Comparison of ENCODE assay signal across 8 cellular contexts in genomic region chr11:75526192-75526541, GRCh38. TPM values are rescaled to one million over a fixed set of nuclear protein-coding genes. Genes with fewer than 3 reads are reported as not detected.
DNase-seq lines count a peak whose midpoint lies in the region; ATAC-seq, FAIRE-seq and TF ChIP-seq lines count a peak whose summit lies in the region.

No MANE protein-coding gene starts in this region.

- FAIRE-seq in endothelial cell of umbilical vein (lab: Jason Lieb, UNC), result peak; percentile 53

- peak overlapping the region; percentile 62 for H3K4me3 ChIP-seq in CD8-positive, alpha-beta memory T cell (ENCODE audit: low read length)
- H3K4me3 ChIP-seq in OCI-LY3 (ENCODE audit: low read length), result peak overlapping the region; percentile 89
- H3K4me3 ChIP-seq in endothelial cell of umbilical vein (replicated peaks in 1 of 3; ENCODE audit: insufficient read depth in 1 of 3, low read depth in 1 of 3, low read length in 3 of 3), result peak overlapping the region; percentile 36 to 74 (median 68)

- CTCF ChIA-PET in CD8-positive, alpha-beta memory T cell (lab: Charles Lee), result interaction anchor here (1.0 to 17.2 kb wide), 6 partner anchors 11 to 250 kb away, joined by 3 to 212 read pairs (median 4); no protein-coding TSS in a partner anchor
- CTCF ChIA-PET in endothelial cell of umbilical vein (lab: Charles Lee), result interaction anchor here (1.0 to 5.5 kb wide), 16 partner anchors 8 to 137 kb away, joined by 3 to 49 read pairs (median 4); no protein-coding TSS in a partner anchor

- POLR2A ChIA-PET in CD8-positive, alpha-beta memory T cell (lab: Charles Lee), result interaction anchor here (1.4 kb wide), 1 partner anchor 126 kb away, joined by 8 read pairs; no protein-coding TSS in a partner anchor
- POLR2A ChIA-PET in endothelial cell of umbilical vein (lab: Charles Lee), result no interaction called here

- no peaks in the 10 kb centered on the region for H3K9me3 Mint-ChIP-seq in CD8-positive, alpha-beta memory T cell
- no peaks in the 10 kb centered on the region for H3K9me3 Mint-ChIP-seq in osteocyte (ENCODE audit: unreplicated experiment)

- no peak for TF ChIP-seq POLR2A in endothelial cell of umbilical vein (IDR thresholded peaks at IDR 0.05; ENCODE audit: low read depth, low read length)

- H3K79me2 ChIP-seq in OCI-LY3 (ENCODE audit: low read length) (no peaks in the 10 kb centered on the region), endothelial cell of umbilical vein (ENCODE audit: control insufficient read depth, insufficient read depth, low read length) (no peaks in the 10 kb centered on the region)

- no peak for DNase-seq in CD8-positive, alpha-beta memory T cell
- DNase-seq in endothelial cell of umbilical vein (ENCODE audit: low read depth, low spot score) (no peak), osteocyte (ENCODE audit: extremely low spot score, unreplicated experiment) (no peak), posterior cingulate gyrus (no peak), COR-L47 (lab: John Stamatoyannopoulos, UW) (no peak), cerebellar nuclear complex (lab: John Stamatoyannopoulos, UW) (no peak)

- H3K27ac ChIP-seq in CD8-positive, alpha-beta memory T cell (ENCODE audit: low read depth, low read length), result peak overlapping the region; percentile 31
- no peak overlapping the region for H3K27ac ChIP-seq in OCI-LY3 (ENCODE audit: low read length)
- no peak overlapping the region for H3K27ac ChIP-seq in endothelial cell of umbilical vein (ENCODE audit: insufficient read depth, low read depth, low read length)

- intact Hi-C loops in endothelial cell of umbilical vein (cut with micrococcal nuclease) (loop anchor here (1.0 to 5.0 kb wide), 2 partner anchors 34 to 81 kb away; no protein-coding TSS in a partner anchor), posterior cingulate gyrus (cut with DNase I) (no loop called here)

- H3K36me3 ChIP-seq in CD8-positive, alpha-beta memory T cell (ENCODE audit: insufficient read depth, low read length), result no peaks in the 10 kb centered on the region
- no peaks in the 10 kb centered on the region for H3K36me3 ChIP-seq in OCI-LY3 (replicated peaks; ENCODE audit: low read depth, low read length)
- no peaks in the 10 kb centered on the region for H3K36me3 ChIP-seq in endothelial cell of umbilical vein (ENCODE audit: control insufficient read depth in 2 of 2, extremely low read depth in 1 of 2, insufficient read depth in 2 of 2, low read length in 2 of 2)

- peaks cover 0 to 1% (median 0%) of the 10 kb centered on the region in 3 donors for H3K36me3 Mint-ChIP-seq in CD8-positive, alpha-beta memory T cell
- H3K36me3 Mint-ChIP-seq in osteocyte (ENCODE audit: unreplicated experiment), result no peaks in the 10 kb centered on the region

- BruUV-seq in endothelial cell of umbilical vein (replicated peaks; lab: Mats Ljungman, UMichigan), result no TSS peak

- H3K4me2 ChIP-seq in OCI-LY3 (ENCODE audit: low read length) (peak overlapping the region; percentile 76), endothelial cell of umbilical vein (ENCODE audit: insufficient read depth, low read length) (peak overlapping the region; percentile 69)

- H3K27ac Mint-ChIP-seq in CD8-positive, alpha-beta memory T cell, result peak overlapping the region in 6 of 8 donors; percentile 26 to 95 (median 52)
- no peak overlapping the region for H3K27ac Mint-ChIP-seq in osteocyte (ENCODE audit: unreplicated experiment)

- H3K4me3 Mint-ChIP-seq in CD8-positive, alpha-beta memory T cell, result peak overlapping the region; percentile 77 to 93 (median 84)
- H3K4me3 Mint-ChIP-seq in osteocyte (ENCODE audit: unreplicated experiment), result peak overlapping the region; percentile 77

- H3K27me3 Mint-ChIP-seq in CD8-positive, alpha-beta memory T cell, result peaks cover 0 to 3% of the 10 kb centered on the region in 2 donors
- H3K27me3 Mint-ChIP-seq in osteocyte (ENCODE audit: unreplicated experiment), result peaks cover 25% of the 10 kb centered on the region

- H3K4me1 Mint-ChIP-seq in CD8-positive, alpha-beta memory T cell, result peaks cover 31 to 46% (median 40%) of the 10 kb centered on the region in 3 donors
- peaks cover 2% of the 10 kb centered on the region for H3K4me1 Mint-ChIP-seq in osteocyte (ENCODE audit: unreplicated experiment)

- no peak for TF ChIP-seq CTCF in OCI-LY3 (IDR thresholded peaks at IDR 0.05; ENCODE audit: low read depth, low read length)
- TF ChIP-seq CTCF in endothelial cell of umbilical vein (IDR thresholded peaks at IDR 0.05; ENCODE audit: extremely low read depth in 1 of 2, insufficient read depth in 1 of 2, low read depth in 1 of 2, low read length in 2 of 2), result no peak
- TF ChIP-seq CTCF in osteocyte (IDR thresholded peaks at IDR 0.05), result no peak

- H3K9me1 ChIP-seq in endothelial cell of umbilical vein (replicated peaks; ENCODE audit: control insufficient read depth, extremely low read depth, insufficient read depth, low read length), result no peaks in the 10 kb centered on the region

- no peak for ATAC-seq in HG02852 (IDR thresholded peaks at IDR 0.05; ENCODE audit: unreplicated experiment)

- no peaks in the 10 kb centered on the region for H3K9me3 ChIP-seq in CD8-positive, alpha-beta memory T cell (ENCODE audit: low read length)
- H3K9me3 ChIP-seq in OCI-LY3 (ENCODE audit: insufficient read depth, low read length) (no peaks in the 10 kb centered on the region), endothelial cell of umbilical vein (replicated peaks; ENCODE audit: control insufficient read depth, insufficient read depth, low read length) (no peaks in the 10 kb centered on the region)

- H2AFZ ChIP-seq in OCI-LY3 (ENCODE audit: low read depth, low read length) (peak overlapping the region; percentile 69), endothelial cell of umbilical vein (ENCODE audit: low read depth, low read length) (peak overlapping the region; percentile 71)

- H4K20me1 ChIP-seq in OCI-LY3 (ENCODE audit: insufficient read depth, low read length) (no peaks in the 10 kb centered on the region), endothelial cell of umbilical vein (replicated peaks; ENCODE audit: control insufficient read depth, extremely low read depth, insufficient read depth, low read length) (no peaks in the 10 kb centered on the region)

- dilution Hi-C loops in endothelial cell of umbilical vein (cut with MboI; ENCODE audit: extremely low pct_ligation_motif_present, low sequenced_read_pairs), result no loop called here

- peaks cover 25% of the 10 kb centered on the region for H3K4me1 ChIP-seq in CD8-positive, alpha-beta memory T cell (ENCODE audit: insufficient read depth, low read length)
- H3K4me1 ChIP-seq in OCI-LY3 (ENCODE audit: low read length), result peaks cover 25% of the 10 kb centered on the region
- H3K4me1 ChIP-seq in endothelial cell of umbilical vein (ENCODE audit: control insufficient read depth, extremely low read depth, insufficient read depth, low read length), result peaks cover 22% of the 10 kb centered on the region

- H3K27me3 ChIP-seq in CD8-positive, alpha-beta memory T cell (ENCODE audit: insufficient read depth, low read length, poor library complexity, severe bottlenecking), result no peaks in the 10 kb centered on the region
- peaks cover 39% of the 10 kb centered on the region for H3K27me3 ChIP-seq in OCI-LY3 (ENCODE audit: low read depth, low read length)
- H3K27me3 ChIP-seq in endothelial cell of umbilical vein (ENCODE audit: control insufficient read depth in 2 of 2, insufficient read depth in 2 of 2, low read length in 2 of 2), result no peaks in the 10 kb centered on the region

- H3K9ac ChIP-seq in OCI-LY3 (ENCODE audit: low read length), result peak overlapping the region; percentile 71
- H3K9ac ChIP-seq in endothelial cell of umbilical vein (replicated peaks; ENCODE audit: extremely low read depth, insufficient read depth, low read length), result peak overlapping the region; percentile 6

TF ChIP-seq in endothelial cell of umbilical vein, 7 proteins besides CTCF, POLR2A, EP300 and RAD21:
- TF ChIP-seq EZH2 (IDR thresholded peaks at IDR 0.05; ENCODE audit: borderline replicate concordance, low read depth, low read length, severe bottlenecking), result no peak
- TF ChIP-seq FOS (IDR thresholded peaks at IDR 0.05; ENCODE audit: borderline replicate concordance, insufficient read depth, low read length), result no peak
- TF ChIP-seq POLR2AphosphoS5 (IDR thresholded peaks at IDR 0.05; ENCODE audit: insufficient read depth, low read depth, low read length), result no peak
- TF ChIP-seq GATA2 (IDR thresholded peaks at IDR 0.05; ENCODE audit: insufficient read depth, insufficient read length, low read depth, low read length), result no peak
- no peak for TF ChIP-seq MYC (IDR thresholded peaks at IDR 0.05; ENCODE audit: low read depth, low read length)
- TF ChIP-seq MAX (IDR thresholded peaks at IDR 0.05; ENCODE audit: insufficient read depth, insufficient read length), result no peak
- TF ChIP-seq JUN (IDR thresholded peaks at IDR 0.05; ENCODE audit: borderline replicate concordance, insufficient read depth, insufficient read length, low read depth), result no peak

RNA-seq across cellular contexts. Expression of gene GDPD5, which starts 0.4 kb away (rescaled TPM):
- total RNA-seq in CD8-positive, alpha-beta memory T cell, result 1 to 10 TPM; 8.9 to 9.1 TPM
- polyA plus RNA-seq in CD8-positive, alpha-beta memory T cell, result 10.4 TPM
- total RNA-seq in endothelial cell of umbilical vein (50.1 and 79.2 TPM in 2 replicates), osteocyte (3.1 and 4.0 TPM in 2 replicates)
- 60.2 and 74.0 TPM in 2 replicates for polyA plus RNA-seq in endothelial cell of umbilical vein
- polyA plus RNA-seq in endothelial cell of umbilical vein (2011; cell fraction: cytosol; rRNA removed), result 29.2 and 37.9 TPM in 2 replicates
- 149 and 190 TPM in 2 replicates for polyA plus RNA-seq in endothelial cell of umbilical vein (2011; cell fraction: nucleus; rRNA removed)
- polyA plus RNA-seq in endothelial cell of umbilical vein (2012), result 24.4 and 35.1 TPM in 2 replicates
- polyA minus RNA-seq in endothelial cell of umbilical vein, result 66.2 and 70.5 TPM in 2 replicates
- polyA minus RNA-seq in endothelial cell of umbilical vein (2011; cell fraction: cytosol; rRNA and poly(A)+ RNA removed), result 12.5 TPM
- 69.0 and 96.3 TPM in 2 replicates for polyA minus RNA-seq in endothelial cell of umbilical vein (2011; cell fraction: nucleus; rRNA and poly(A)+ RNA removed)

RNA-seq across cellular contexts. Expression of gene SERPINH1, which starts 35.9 kb away (rescaled TPM):
- total RNA-seq in CD8-positive, alpha-beta memory T cell, result 10 to 100 TPM; 20.7 to 21.1 TPM
- 8.4 TPM for polyA plus RNA-seq in CD8-positive, alpha-beta memory T cell
- total RNA-seq in endothelial cell of umbilical vein (384 and 409 TPM in 2 replicates), osteocyte (484 and 511 TPM in 2 replicates)
- 816 and 1,196 TPM in 2 replicates for polyA plus RNA-seq in endothelial cell of umbilical vein
- polyA plus RNA-seq in endothelial cell of umbilical vein (2011; cell fraction: cytosol; rRNA removed), result 484 and 524 TPM in 2 replicates
- 284 and 302 TPM in 2 replicates for polyA plus RNA-seq in endothelial cell of umbilical vein (2011; cell fraction: nucleus; rRNA removed)
- 320 and 386 TPM in 2 replicates for polyA plus RNA-seq in endothelial cell of umbilical vein (2012)
- 359 and 398 TPM in 2 replicates for polyA minus RNA-seq in endothelial cell of umbilical vein
- 120 TPM for polyA minus RNA-seq in endothelial cell of umbilical vein (2011; cell fraction: cytosol; rRNA and poly(A)+ RNA removed)
- 95.0 and 155 TPM in 2 replicates for polyA minus RNA-seq in endothelial cell of umbilical vein (2011; cell fraction: nucleus; rRNA and poly(A)+ RNA removed)

Comparison
In these comparisons a context has a peak if more than half of its experiments do, and no peak if none do; other contexts are left out.
1. RNA of gene SERPINH1, which starts 35.9 kb away (total RNA-seq): 484 to 511 TPM in osteocyte and 384 to 409 TPM in endothelial cell of umbilical vein; 20.7 to 21.1 TPM in CD8-positive, alpha-beta memory T cell; every median in the first group is over 10 times any median in the second.
2. Peak in every context shown above with its lines, with median percentiles within 50 percentile points of each other: H3K4me3 ChIP-seq.